ENCODE assay signal across 19 cellular contexts in the genomic region with DNA sequence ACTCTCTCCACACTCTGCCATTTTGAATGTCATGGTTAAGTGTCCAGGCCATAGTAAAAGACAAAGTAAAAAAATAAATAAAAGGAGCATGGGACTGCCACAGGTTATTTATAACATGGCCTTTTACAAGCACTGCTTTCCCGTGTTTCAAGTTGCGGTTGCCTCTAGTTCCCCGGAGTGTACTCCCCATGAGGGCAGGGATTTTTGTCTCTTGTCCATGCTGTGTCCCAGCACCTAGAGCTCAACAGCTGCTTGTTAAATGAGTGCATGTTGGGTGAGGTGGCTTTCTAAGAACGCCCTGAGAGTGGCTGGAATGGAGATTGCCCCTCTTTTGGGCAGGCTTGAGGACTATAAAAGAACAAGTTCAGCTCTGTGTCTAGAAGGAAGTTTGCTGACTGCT. TPM values are rescaled to one million over a fixed set of nuclear protein-coding genes. Genes with fewer than 3 reads are reported as not detected.
A peak's percentile ranks its signal among the peaks of the same experiment; 100 is the strongest.
DNase-seq lines count a peak whose midpoint lies in the region; ATAC-seq, FAIRE-seq and TF ChIP-seq lines count a peak whose summit lies in the region.
"Had no signal": no experiment of that assay in that cellular context is flagged by ENCODE, and none has a peak within 500 bp of the region (broad histone marks: within the 10 kb centered on the region; RNA-seq: fewer than 3 reads in every experiment).

No MANE protein-coding gene starts in this region.

- TF ChIP-seq CTCF in heart left ventricle (IDR thresholded peaks at IDR 0.05) (no peak), GM23338 (conservative IDR thresholded peaks at IDR 0.05; ENCODE audit: low read depth in 2 of 2) (no peak), Loucy (conservative IDR thresholded peaks at IDR 0.05; ENCODE audit: low read length) (no peak), neural progenitor cell (IDR thresholded peaks at IDR 0.05) (no peak)

- peak overlapping the region in 4 of 12 donors; percentile 0 to 11 (median 2) for H3K4me3 ChIP-seq in heart left ventricle
- no peak overlapping the region for H3K4me3 ChIP-seq in GM23338
- no peak overlapping the region for H3K4me3 ChIP-seq in Loucy (ENCODE audit: low read length, poor library complexity, severe bottlenecking)
- H3K4me3 ChIP-seq in neural progenitor cell: no peak overlapping the region
- no peak overlapping the region for H3K4me3 ChIP-seq in small intestine (ENCODE audit: low read depth in 1 of 2, low read length in 2 of 2)
- H3K4me3 ChIP-seq: BLaER1, HAP-1 had no signal

- H3K79me2 ChIP-seq in GM23338 (replicated peaks; ENCODE audit: insufficient read depth) (no peaks in the 10 kb centered on the region), Loucy (ENCODE audit: insufficient read depth, low read length) (no peaks in the 10 kb centered on the region), neural progenitor cell (ENCODE audit: low read depth) (no peaks in the 10 kb centered on the region)

- FAIRE-seq in small intestine (lab: Jason Lieb, UNC): no peak
- FAIRE-seq: GM12892, H1 had no signal

- H3F3A ChIP-seq in GM23338 (replicated peaks; ENCODE audit: low read depth) (no peaks in the 10 kb centered on the region), Loucy (ENCODE audit: low read depth) (no peaks in the 10 kb centered on the region), neural progenitor cell (ENCODE audit: low read depth) (no peaks in the 10 kb centered on the region)

- WGBS in heart left ventricle, 4 donors: 45 to 75% (median 60%) methylated on average over 4 of the region's 4 CpGs
- 85 to 93% (median 91%) methylated on average over 4 of the region's 4 CpGs for WGBS in small intestine, 3 donors

- no peak for ATAC-seq in heart left ventricle
- ATAC-seq in Right ventricle myocardium inferior: no peak
- ATAC-seq in GM23338: no peak

- H3K4me3 Mint-ChIP-seq in GM23338: no peak overlapping the region
- no peak overlapping the region for H3K4me3 Mint-ChIP-seq in neural progenitor cell
- H3K4me3 Mint-ChIP-seq: CD8-positive, alpha-beta memory T cell had no signal

- H3K9me2 ChIP-seq in GM23338 (ENCODE audit: insufficient read depth) (no peaks in the 10 kb centered on the region), Loucy (replicated peaks; ENCODE audit: low read depth, low read length) (no peaks in the 10 kb centered on the region)

- H2AFZ ChIP-seq in GM23338 (peak overlapping the region; percentile 63; the same call in 1 of the 2 replicates), Loucy (ENCODE audit: low read length) (peak overlapping the region; percentile 10; the same call in 1 of the 2 replicates), neural progenitor cell (replicated peaks) (no peak overlapping the region)

- intact Hi-C loops in heart left ventricle (cut with DNase I): no loop called here
- intact Hi-C loops in Right ventricle myocardium inferior (cut with DNase I): no loop called here

- no peak for TF ChIP-seq POLR2A in heart left ventricle (IDR thresholded peaks at IDR 0.05)

- H3K27ac Mint-ChIP-seq in GM23338 (no peak overlapping the region), neural progenitor cell (peak overlapping the region; percentile 3)
- H3K27ac Mint-ChIP-seq: CD8-positive, alpha-beta memory T cell had no signal

- peaks cover 4 to 64% (median 19%) of the 10 kb centered on the region in 9 donors for H3K36me3 ChIP-seq in heart left ventricle
- no peaks in the 10 kb centered on the region for H3K36me3 ChIP-seq in GM23338 (ENCODE audit: insufficient read depth)
- no peaks in the 10 kb centered on the region for H3K36me3 ChIP-seq in Loucy (ENCODE audit: insufficient read depth, low read length)
- H3K36me3 ChIP-seq in neural progenitor cell: no peaks in the 10 kb centered on the region
- no peaks in the 10 kb centered on the region for H3K36me3 ChIP-seq in small intestine (ENCODE audit: control insufficient read depth in 2 of 2, insufficient read depth in 2 of 2, low read length in 2 of 2)
- H3K36me3 ChIP-seq: BLaER1, HAP-1 had no signal

- H3K9ac ChIP-seq in Loucy (ENCODE audit: low read depth, low read length, poor library complexity, severe bottlenecking): no peak overlapping the region
- no peak overlapping the region for H3K9ac ChIP-seq in neural progenitor cell
- H3K9ac ChIP-seq: BLaER1 had no signal

- H3K36me3 Mint-ChIP-seq in GM23338 (ENCODE audit: low read depth): no peaks in the 10 kb centered on the region; the same call in 2 of the 3 replicates
- no peaks in the 10 kb centered on the region for H3K36me3 Mint-ChIP-seq in neural progenitor cell
- H3K36me3 Mint-ChIP-seq: CD8-positive, alpha-beta memory T cell had no signal

- no peaks in the 10 kb centered on the region for H3K27me3 ChIP-seq in heart left ventricle
- no peaks in the 10 kb centered on the region for H3K27me3 ChIP-seq in GM23338 (ENCODE audit: insufficient read depth)
- H3K27me3 ChIP-seq in Loucy (ENCODE audit: insufficient read depth, low read length, poor library complexity, severe bottlenecking): no peaks in the 10 kb centered on the region
- no peaks in the 10 kb centered on the region for H3K27me3 ChIP-seq in neural progenitor cell
- no peaks in the 10 kb centered on the region for H3K27me3 ChIP-seq in small intestine (ENCODE audit: control insufficient read depth in 2 of 2, insufficient read depth in 2 of 2, low read length in 2 of 2)
- H3K27me3 ChIP-seq: BLaER1 had no signal

- H3K4me1 Mint-ChIP-seq in GM23338 (peaks cover 13% of the 10 kb centered on the region), neural progenitor cell (peaks cover 8% of the 10 kb centered on the region)
- H3K4me1 Mint-ChIP-seq: CD8-positive, alpha-beta memory T cell had no signal

- H3K4me2 ChIP-seq in GM23338: no peak overlapping the region
- no peak overlapping the region for H3K4me2 ChIP-seq in Loucy (ENCODE audit: low read depth, low read length, poor library complexity, severe bottlenecking)
- H3K4me2 ChIP-seq in neural progenitor cell: no peak overlapping the region

- DNase-seq in heart left ventricle (no peak), Right ventricle myocardium inferior (ENCODE audit: missing footprints) (no peak), GM23338 (ENCODE audit: low spot score) (no peak), neural progenitor cell (ENCODE audit: low spot score) (no peak), small intestine (no peak), NCI-H2196 treated with DMSO at 0.1 percent for 48 hours (lab: John Stamatoyannopoulos, UW; ENCODE audit: unreplicated experiment) (no peak)
- no peak for DNase-seq in effector CD8-positive, alpha-beta T cell (lab: John Stamatoyannopoulos, UW)
- DNase-seq: 8988T; AML-193; Caco-2; CD8-positive, alpha-beta memory T cell; DND-41; GDM1 had no signal

- H3K27me3 Mint-ChIP-seq in GM23338 (ENCODE audit: insufficient read depth, low read depth, poor library complexity) (peaks cover 2% of the 10 kb centered on the region), neural progenitor cell (ENCODE audit: insufficient read depth, low read depth) (no peaks in the 10 kb centered on the region)

- H3K27ac ChIP-seq in heart left ventricle (peak overlapping the region in 11 of 12 donors; percentile 31 to 95 (median 86)), GM23338 (ENCODE audit: low read depth) (no peak overlapping the region), neural progenitor cell (no peak overlapping the region), small intestine (ENCODE audit: low read depth in 1 of 2, low read length in 1 of 2) (no peak overlapping the region)
- H3K27ac ChIP-seq: BLaER1 had no signal

- H3K4me1 ChIP-seq in heart left ventricle (peaks cover 0 to 84% (median 53%) of the 10 kb centered on the region in 12 donors), GM23338 (ENCODE audit: insufficient read depth) (no peaks in the 10 kb centered on the region), Loucy (ENCODE audit: insufficient read depth, low read length, poor library complexity, severe bottlenecking) (peaks cover 9% of the 10 kb centered on the region), neural progenitor cell (no peaks in the 10 kb centered on the region), small intestine (ENCODE audit: control insufficient read depth in 2 of 2, insufficient read depth in 1 of 2, low read depth in 1 of 2, low read length in 1 of 2) (no peaks in the 10 kb centered on the region)
- H3K4me1 ChIP-seq: Caco-2 had no signal

- H4K20me1 ChIP-seq in GM23338 (replicated peaks; ENCODE audit: insufficient read depth) (no peaks in the 10 kb centered on the region), Loucy (ENCODE audit: insufficient read depth, low read length, poor library complexity, severe bottlenecking) (no peaks in the 10 kb centered on the region), neural progenitor cell (ENCODE audit: low read depth) (no peaks in the 10 kb centered on the region)
- H4K20me1 ChIP-seq: BLaER1 had no signal

- H3K9me3 Mint-ChIP-seq in GM23338 (no peaks in the 10 kb centered on the region; the same call in 2 of the 3 replicates), neural progenitor cell (no peaks in the 10 kb centered on the region)
- H3K9me3 Mint-ChIP-seq: CD8-positive, alpha-beta memory T cell had no signal

- H3K9me3 ChIP-seq in heart left ventricle (no peaks in the 10 kb centered on the region), Loucy (ENCODE audit: insufficient read depth, low read depth, low read length) (no peaks in the 10 kb centered on the region), neural progenitor cell (ENCODE audit: low read depth) (no peaks in the 10 kb centered on the region), small intestine (ENCODE audit: control insufficient read depth, low read depth) (no peaks in the 10 kb centered on the region)
- H3K9me3 ChIP-seq: BLaER1, Caco-2, HAP-1 had no signal

TF ChIP-seq in GM23338, 12 proteins besides CTCF, POLR2A, EP300 and RAD21:
- TF ChIP-seq CREB1 (CRISPR knock-in tag; IDR thresholded peaks at IDR 0.05; ENCODE audit: low read depth): no peak
- TF ChIP-seq STAT1 (IDR thresholded peaks at IDR 0.05; ENCODE audit: unreplicated experiment): no peak
- no peak for TF ChIP-seq ETS1 (IDR thresholded peaks at IDR 0.05)
- no peak for TF ChIP-seq NANOG (IDR thresholded peaks at IDR 0.05; ENCODE audit: borderline replicate concordance)
- TF ChIP-seq EZH2phosphoT487 (IDR thresholded peaks at IDR 0.05; ENCODE audit: unreplicated experiment): no peak

RNA-seq across cellular contexts. Expression of gene CAVIN2, which starts 8.4 kb away (rescaled TPM):
- total RNA-seq in heart left ventricle (100 to 1,000 TPM in 5 of 9 donors, 10 to 100 TPM in 4; 50.3 to 149 (median 113) TPM), Right ventricle myocardium inferior (109 TPM), neural progenitor cell (ENCODE audit: low replicate concordance) (not detected in 2 replicates)
- polyA plus RNA-seq in heart left ventricle (10 to 100 TPM; 35.2 to 38.9 TPM), GM23338 (2016; fragmentation: Nextera tagmentation; extraction: Ambion mirVana) (0.15 TPM in 1 of 2 replicates, not detected in the other), small intestine (10 to 100 TPM in 1 of 3 donors, 1 to 10 TPM in 1, under 1 TPM in 1; 0.89 to 29.8 (median 8.1) TPM)
- 0.07 TPM in 1 of 2 replicates, not detected in the other for total RNA-seq in GM23338 (2014; rRNA removed; shearing (Covaris generic))
- total RNA-seq: Caco-2; CD8-positive, alpha-beta memory T cell; H1; HT1080 had no signal
- polyA plus RNA-seq: CD8-positive, alpha-beta memory T cell had no signal

Comparison
In these comparisons a context has a peak if more than half of its experiments do, and no peak if none do; other contexts are left out.
1. H3K27ac ChIP-seq: peak in heart left ventricle (11 of 12); none in GM23338 (single experiment), neural progenitor cell (single experiment) and small intestine (0 of 2).
2. RNA of gene CAVIN2, which starts 8.4 kb away (total RNA-seq): 50.3 to 149 TPM in heart left ventricle and 109 TPM in Right ventricle myocardium inferior (single experiment); 0.07 TPM in GM23338 and not detected in neural progenitor cell; every median in the first group is over 10 times any median in the second.